Comparison of ENCODE assay signal across 24 cellular contexts in the genomic region with DNA sequence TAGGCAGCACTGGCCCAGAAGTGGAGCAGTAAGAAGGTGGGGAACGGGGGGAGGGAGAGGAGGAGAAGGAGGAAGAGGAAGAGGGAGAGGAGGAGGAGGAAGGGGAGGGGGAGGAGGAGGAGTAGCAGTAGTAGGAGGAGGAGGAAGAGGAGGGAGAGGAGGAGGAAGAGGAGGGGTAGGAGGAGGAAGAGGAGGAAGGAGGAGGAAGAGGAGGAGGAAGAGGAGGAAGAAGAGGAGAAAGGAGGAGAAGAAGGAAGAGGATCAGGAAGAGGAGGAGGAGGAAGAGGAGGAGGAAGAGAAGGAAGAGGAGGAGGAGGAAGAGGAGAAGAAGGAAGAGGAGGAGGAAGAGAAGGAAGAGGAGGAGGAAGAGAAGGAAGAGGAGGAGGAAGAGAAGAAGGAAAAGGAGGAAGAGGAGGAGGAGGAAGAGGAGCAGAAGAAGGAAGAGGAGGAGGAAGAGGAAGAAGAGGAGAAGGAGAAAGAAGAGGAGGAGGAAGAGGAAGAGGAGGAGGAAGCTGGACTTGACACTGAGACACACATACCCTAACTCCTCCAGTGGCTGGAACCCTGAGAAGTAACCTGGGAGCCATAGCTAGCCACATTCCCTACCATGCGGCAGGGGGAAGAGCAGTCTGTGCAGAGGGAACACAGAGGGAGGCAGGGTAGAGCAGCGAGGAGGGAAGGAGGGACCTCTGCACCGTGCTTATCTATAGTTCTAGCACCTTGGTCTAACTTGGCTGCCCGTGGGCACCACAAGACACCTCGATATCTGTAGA. TPM values are rescaled to one million over a fixed set of nuclear protein-coding genes. Genes with fewer than 3 reads are reported as not detected.
"Had no signal": no experiment of that assay in that cellular context is flagged by ENCODE, and none has a peak within 500 bp of the region (broad histone marks: within the 10 kb centered on the region; RNA-seq: fewer than 3 reads in every experiment).

No MANE protein-coding gene starts in this region.

- H3K9me3 Mint-ChIP-seq: activated CD4-positive, alpha-beta memory T cell treated with anti-CD3 and anti-CD28 coated beads, Interleukin-2, amount 10 ng/mL, durations not matched to agents 7 days and 5 days; activated naive CD4-positive, alpha-beta T cell treated with anti-CD3 and anti-CD28 coated beads, Interleukin-2, amount 50 U/mL, for 72 hours; stimulated activated naive CD8-positive, alpha-beta T cell treated with anti-CD3 and anti-CD28 coated beads, Interleukin-15, amount 100 ng/mL, for 72 hours; T-helper 2 cell treated with Interferon-gamma antibody and Interleukin-4, amounts not matched to agents 5 μg/mL and 100 μg/mL, for 36 hours; WTC11 had no signal

- H3K4me3 ChIP-seq: heart left ventricle, left ventricle myocardium inferior, prostate gland, right atrium auricular region, suprapubic skin, transverse colon, uterus had no signal

- H3K9me3 ChIP-seq: heart left ventricle, left ventricle myocardium inferior, prostate gland, right atrium auricular region, suprapubic skin, transverse colon, uterus had no signal

- FAIRE-seq: endometrium, frontal cortex, TTC549 had no signal

- H3K36me3 ChIP-seq: heart left ventricle, left ventricle myocardium inferior, prostate gland, right atrium auricular region, uterus had no signal

- H3K27ac Mint-ChIP-seq: activated CD4-positive, alpha-beta memory T cell treated with anti-CD3 and anti-CD28 coated beads, Interleukin-2, amount 10 ng/mL, durations not matched to agents 7 days and 5 days; T-helper 2 cell treated with Interferon-gamma antibody and Interleukin-4, amounts not matched to agents 5 μg/mL and 100 μg/mL, for 36 hours had no signal

- DNase-seq: activated CD4-positive, alpha-beta memory T cell treated with anti-CD3 and anti-CD28 coated beads, Interleukin-2, amount 10 ng/mL, durations not matched to agents 7 days and 5 days; activated CD4-positive, alpha-beta T cell treated with anti-CD3 and anti-CD28 coated beads for 48 hours; activated CD8-positive, alpha-beta memory T cell treated with anti-CD3 and anti-CD28 coated beads, Interleukin-2, amount 50 U/mL, for 48 hours; activated gamma-delta T cell treated with Interleukin-2 at 50 U/mL for 16 hours; aorta; cerebellar nuclear complex; cortex of kidney; heart left ventricle; kidney glomerular epithelial cell; left ventricle myocardium inferior; mammary epithelial cell; stimulated activated naive CD8-positive, alpha-beta T cell treated with anti-CD3 and anti-CD28 coated beads, Interleukin-15, amount 100 ng/mL, for 72 hours; transverse colon; uterus had no signal

- H3K27me3 ChIP-seq: heart left ventricle, right atrium auricular region, suprapubic skin, transverse colon, uterus had no signal

- H3K27me3 Mint-ChIP-seq: activated CD4-positive, alpha-beta memory T cell treated with anti-CD3 and anti-CD28 coated beads, Interleukin-2, amount 10 ng/mL, durations not matched to agents 7 days and 5 days; stimulated activated naive CD8-positive, alpha-beta T cell treated with anti-CD3 and anti-CD28 coated beads, Interleukin-15, amount 100 ng/mL, for 72 hours had no signal

- ATAC-seq: activated naive CD4-positive, alpha-beta T cell treated with anti-CD3 and anti-CD28 coated beads, Interleukin-2, amount 50 U/mL, for 72 hours; heart left ventricle; stimulated activated naive CD8-positive, alpha-beta T cell treated with anti-CD3 and anti-CD28 coated beads, Interleukin-15, amount 100 ng/mL, for 72 hours had no signal

- H3K4me3 Mint-ChIP-seq: activated CD4-positive, alpha-beta memory T cell treated with anti-CD3 and anti-CD28 coated beads, Interleukin-2, amount 10 ng/mL, durations not matched to agents 7 days and 5 days; stimulated activated naive CD8-positive, alpha-beta T cell treated with anti-CD3 and anti-CD28 coated beads, Interleukin-15, amount 100 ng/mL, for 72 hours; T-helper 2 cell treated with Interferon-gamma antibody and Interleukin-4, amounts not matched to agents 5 μg/mL and 100 μg/mL, for 36 hours; WTC11 had no signal

- H3K4me1 Mint-ChIP-seq: activated CD4-positive, alpha-beta memory T cell treated with anti-CD3 and anti-CD28 coated beads, Interleukin-2, amount 10 ng/mL, durations not matched to agents 7 days and 5 days had no signal

- H3K27ac ChIP-seq: heart left ventricle, left ventricle myocardium inferior, prostate gland, right atrium auricular region, suprapubic skin, transverse colon, uterus had no signal

- H3K4me1 ChIP-seq: prostate gland, suprapubic skin, uterus had no signal

RNA-seq across cellular contexts. Expression of a gene that starts 40.8 kb away (rescaled TPM):
- polyA plus RNA-seq: neural cell had no signal
